In genomic region chr1:7688659-7689058, GRCh38 we compare ENCODE assay signal across 28 cellular contexts.
"Had no signal": no experiment of that assay in that cellular context is flagged by ENCODE, and none has a peak within 500 bp of the region (broad histone marks: within the 10 kb centered on the region; RNA-seq: fewer than 3 reads in every experiment).

No MANE protein-coding gene starts in this region.

- H3K27me3 ChIP-seq: brain microvascular endothelial cell, colonic mucosa had no signal

- H3K4me1 Mint-ChIP-seq: activated B cell treated with CpG ODN at 0.5 μM for 24 hours; activated T-helper 17 cell treated with anti-CD3 and anti-CD28 coated beads, Interleukin-2, amount 50 U/mL, for 72 hours; T-cell had no signal

- H3K4me3 ChIP-seq: colonic mucosa had no signal

- DNase-seq: activated B cell treated with CpG ODN at 0.5 μM for 24 hours; activated CD4-positive, alpha-beta T cell treated with anti-CD3 and anti-CD28 coated beads for 48 hours; activated CD4-positive, alpha-beta T cell treated with anti-CD3 and anti-CD28 coated beads, Interleukin-2, amount 50 U/mL, for 1 hour; activated CD4-positive, alpha-beta T cell treated with anti-CD3 and anti-CD28 coated beads, Interleukin-2, amount 50 U/mL, for 48 hours; activated CD8-positive, alpha-beta memory T cell treated with anti-CD3 and anti-CD28 coated beads for 24 hours; activated CD8-positive, alpha-beta T cell treated with anti-CD3 and anti-CD28 coated beads for 36 hours; activated effector memory CD4-positive, alpha-beta T cell treated with Interleukin-2 at 50 U/mL for 16 hours; activated gamma-delta T cell treated with Interleukin-2 at 50 U/mL for 16 hours; activated naive CD4-positive, alpha-beta T cell treated with anti-CD3 and anti-CD28 coated beads, Interleukin-2, amount 50 U/mL, for 16 hours; activated naive CD4-positive, alpha-beta T cell treated with Interleukin-2 at 50 U/mL for 16 hours; activated T-cell treated with anti-CD3 and anti-CD28 coated beads, Interleukin-2, amount 50 U/mL, for 4 hours; amniotic stem cell; anterior cingulate cortex; brain microvascular endothelial cell; caudate nucleus; cerebellar nuclear complex; colonic mucosa; effector CD8-positive, alpha-beta T cell; foreskin fibroblast; T-cell; T1000; WERI-Rb-1 had no signal

- ATAC-seq: activated CD4-positive, CD25-positive, alpha-beta regulatory T cell treated with anti-CD3 and anti-CD28 coated beads, Interleukin-2, amount 50 U/mL, for 24 hours; activated CD8-positive, alpha-beta T cell treated with anti-CD3 and anti-CD28 coated beads for 36 hours; activated T-cell treated with anti-CD3 and anti-CD28 coated beads, Interleukin-2, amount 50 U/mL, for 4 hours; activated T-helper 17 cell treated with anti-CD3 and anti-CD28 coated beads, Interleukin-2, amount 50 U/mL, for 72 hours; T-cell had no signal

- H3K9me3 ChIP-seq: colonic mucosa had no signal

- H3K36me3 Mint-ChIP-seq: activated naive CD8-positive, alpha-beta T cell had no signal

- H3K4me3 Mint-ChIP-seq: activated B cell treated with CpG ODN at 0.5 μM for 24 hours; activated CD8-positive, alpha-beta T cell treated with anti-CD3 and anti-CD28 coated beads for 36 hours; activated naive CD8-positive, alpha-beta T cell; activated T-cell treated with anti-CD3 and anti-CD28 coated beads, Interleukin-2, amount 50 U/mL, for 4 hours; activated T-helper 17 cell treated with anti-CD3 and anti-CD28 coated beads, Interleukin-2, amount 50 U/mL, for 72 hours; T-cell; T-helper 1 cell treated with Interleukin-12 subunit alpha and Interleukin-12 subunit beta and Interleukin-4 antibody, amounts not matched to agents 30 μg/mL and 1 μg/mL, for 36 hours; T-helper 2 cell treated with Interferon-gamma antibody and Interleukin-4, amounts not matched to agents 5 μg/mL and 100 μg/mL, for 36 hours had no signal

- H3K27ac Mint-ChIP-seq: activated B cell treated with CpG ODN at 0.5 μM for 24 hours; activated CD8-positive, alpha-beta T cell treated with anti-CD3 and anti-CD28 coated beads for 36 hours; activated naive CD8-positive, alpha-beta T cell; activated T-helper 17 cell treated with anti-CD3 and anti-CD28 coated beads, Interleukin-2, amount 50 U/mL, for 72 hours; T-cell; T-helper 1 cell treated with Interleukin-12 subunit alpha and Interleukin-12 subunit beta and Interleukin-4 antibody, amounts not matched to agents 30 μg/mL and 1 μg/mL, for 36 hours; T-helper 2 cell treated with Interferon-gamma antibody and Interleukin-4, amounts not matched to agents 5 μg/mL and 100 μg/mL, for 36 hours had no signal

- H3K36me3 ChIP-seq: brain microvascular endothelial cell, colonic mucosa, WERI-Rb-1 had no signal

- H3K27ac ChIP-seq: brain microvascular endothelial cell, colonic mucosa, epithelial cell of prostate, WERI-Rb-1 had no signal

- H3K4me1 ChIP-seq: colonic mucosa had no signal
